In the genomic region with DNA sequence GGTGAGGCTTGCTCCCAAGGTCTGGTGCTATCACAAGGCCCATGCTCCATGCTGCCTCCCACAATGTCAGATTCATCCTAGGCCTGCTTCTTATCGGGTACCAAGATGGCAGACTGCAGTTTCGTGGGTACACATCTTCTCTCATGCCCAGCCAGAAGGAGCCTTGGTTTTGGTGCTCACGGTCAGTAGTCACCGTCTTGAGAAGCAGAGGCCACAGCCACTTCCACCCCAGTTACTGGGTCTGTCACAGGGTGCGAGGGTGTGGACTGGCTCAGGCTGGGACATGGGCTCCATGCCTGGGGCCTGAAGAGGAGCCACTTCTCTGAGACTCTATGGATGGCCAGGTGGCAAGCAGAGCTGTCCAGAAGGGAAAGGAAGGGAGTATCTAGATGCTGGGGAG, we compare ENCODE assay signal across 23 cellular contexts.
DNase-seq lines count a peak whose midpoint lies in the region; TF ChIP-seq lines count a peak whose summit lies in the region.
"Had no signal": no experiment of that assay in that cellular context is flagged by ENCODE, and none has a peak within 500 bp of the region (broad histone marks: within the 10 kb centered on the region; RNA-seq: fewer than 3 reads in every experiment).

No MANE protein-coding gene starts in this region.

- H3K4me2 ChIP-seq in osteoblast (ENCODE audit: insufficient read depth, low read length) = no peak overlapping the region

- H3K4me3 Mint-ChIP-seq in HFFc6 = no peak overlapping the region
- H3K4me3 Mint-ChIP-seq: B cell; CD8-positive, alpha-beta memory T cell had no signal

- no peak for TF ChIP-seq CTCF in osteoblast (IDR thresholded peaks at IDR 0.05; ENCODE audit: extremely low read depth, low read depth, low read length)
- TF ChIP-seq CTCF in testis (IDR thresholded peaks at IDR 0.05) = no peak
- no peak for TF ChIP-seq CTCF in HFFc6 (IDR thresholded peaks at IDR 0.05)
- TF ChIP-seq CTCF in colonic mucosa (IDR thresholded peaks at IDR 0.05) = no peak

- H3K36me3 Mint-ChIP-seq in HFFc6 (ENCODE audit: low read depth) = no peaks in the 10 kb centered on the region
- H3K36me3 Mint-ChIP-seq: CD8-positive, alpha-beta memory T cell had no signal

- DNase-seq in ecto neural progenitor cell (ENCODE audit: low spot score) (peak; percentile 18), osteoblast (ENCODE audit: insufficient read length, low spot score, missing footprints) (peak; percentile 36), testis (peak; percentile 9), HFFc6 (no peak), DMS79 treated with DMSO at 0.1 percent for 48 hours (lab: John Stamatoyannopoulos, UW) (no peak), colonic mucosa (no peak)
- DNase-seq in stimulated activated naive CD4-positive, alpha-beta T cell (lab: John Stamatoyannopoulos, UW) = no peak
- DNase-seq: CD8-positive, alpha-beta memory T cell; DMS 273 treated with DMSO at 0.1 percent for 48 hours; DND-41; IMR-90; KG1; NCI-H1048; NCI-H1417 treated with DMSO at 0.1 percent for 48 hours; NCI-H1694 treated with DMSO at 0.1 percent for 48 hours; NCI-H2081; NCI-H2227 treated with DMSO at 0.1 percent for 48 hours; NCI-H526 treated with DMSO at 0.1 percent for 48 hours; Right ventricle myocardium superior; RPMI8226 had no signal

- H3K27me3 Mint-ChIP-seq in HFFc6 (ENCODE audit: insufficient read depth) = peaks cover 18% of the 10 kb centered on the region
- H3K27me3 Mint-ChIP-seq: B cell had no signal

- no peaks in the 10 kb centered on the region for H3K79me2 ChIP-seq in osteoblast (ENCODE audit: insufficient read depth, low read length)

- no peak overlapping the region for H3K27ac Mint-ChIP-seq in HFFc6
- H3K27ac Mint-ChIP-seq: B cell; CD8-positive, alpha-beta memory T cell had no signal

- H3K9ac ChIP-seq in colonic mucosa (ENCODE audit: low read depth in 2 of 2, low read length in 2 of 2) = no peak overlapping the region

- peaks cover 8% of the 10 kb centered on the region for H3K9me3 ChIP-seq in KOPT-K1 (ENCODE audit: insufficient read depth, low read length, poor library complexity, severe bottlenecking)
- H3K9me3 ChIP-seq in osteoblast (ENCODE audit: low read depth, low read length) = no peaks in the 10 kb centered on the region
- H3K9me3 ChIP-seq in testis = no peaks in the 10 kb centered on the region
- H3K9me3 ChIP-seq in colonic mucosa = no peaks in the 10 kb centered on the region

- intact Hi-C loops in testis (cut with DNase I; ENCODE audit: low total_unique reads) = no loop called here
- intact Hi-C loops in colonic mucosa (cut with DNase I) = no loop called here

- 97 to 100% methylated on average over 5 of the region's 5 CpGs for WGBS in testis, 2 donors

- TF ChIP-seq POLR2A in testis (IDR thresholded peaks at IDR 0.05) = no peak

- H4K20me1 ChIP-seq in osteoblast (ENCODE audit: insufficient read depth, low read length) = no peaks in the 10 kb centered on the region

- peak overlapping the region; percentile 83 for H3K27ac ChIP-seq in KOPT-K1 (ENCODE audit: low read depth, low read length, poor library complexity, severe bottlenecking)
- H3K27ac ChIP-seq in osteoblast (ENCODE audit: low read depth, low read length) = no peak overlapping the region
- no peak overlapping the region for H3K27ac ChIP-seq in testis
- no peak overlapping the region for H3K27ac ChIP-seq in colonic mucosa
- H3K27ac ChIP-seq: C4-2B had no signal

- H2AFZ ChIP-seq in osteoblast (ENCODE audit: low read length) = no peak overlapping the region

- H3K27me3 ChIP-seq in osteoblast (ENCODE audit: insufficient read depth, low read length) (no peaks in the 10 kb centered on the region), testis (no peaks in the 10 kb centered on the region), colonic mucosa (no peaks in the 10 kb centered on the region)

- H3K4me3 ChIP-seq in osteoblast (ENCODE audit: insufficient read depth, low read length) (no peak overlapping the region), testis (no peak overlapping the region), colonic mucosa (no peak overlapping the region)

- H3K4me1 Mint-ChIP-seq in HFFc6 (ENCODE audit: low read depth) = no peaks in the 10 kb centered on the region
- H3K4me1 Mint-ChIP-seq: CD8-positive, alpha-beta memory T cell had no signal

- H3K4me1 ChIP-seq in osteoblast (ENCODE audit: insufficient read depth, low read length) (no peaks in the 10 kb centered on the region), testis (peaks cover 36% of the 10 kb centered on the region), colonic mucosa (no peaks in the 10 kb centered on the region)

- peaks cover 8% of the 10 kb centered on the region; the same call in 1 of the 2 replicates for H3K9me3 Mint-ChIP-seq in HFFc6

- no peaks in the 10 kb centered on the region for H3K36me3 ChIP-seq in KOPT-K1 (ENCODE audit: insufficient read depth, low read length)
- no peaks in the 10 kb centered on the region for H3K36me3 ChIP-seq in osteoblast (ENCODE audit: insufficient read depth, low read length)
- H3K36me3 ChIP-seq in testis (ENCODE audit: low read depth, missing control alignments) = no peaks in the 10 kb centered on the region
- no peaks in the 10 kb centered on the region for H3K36me3 ChIP-seq in colonic mucosa

Comparison
In these comparisons a context has a peak if more than half of its experiments do, and no peak if none do; other contexts are left out.
1. DNase-seq: peak in ecto neural progenitor cell (single experiment), osteoblast (single experiment) and testis (single experiment); none in HFFc6 (single experiment), stimulated activated naive CD4-positive, alpha-beta T cell (0 of 6), DMS79 treated with DMSO at 0.1 percent for 48 hours (single experiment) and colonic mucosa (single experiment).